ENCODE assay signal across 12 cellular contexts in the genomic region with DNA sequence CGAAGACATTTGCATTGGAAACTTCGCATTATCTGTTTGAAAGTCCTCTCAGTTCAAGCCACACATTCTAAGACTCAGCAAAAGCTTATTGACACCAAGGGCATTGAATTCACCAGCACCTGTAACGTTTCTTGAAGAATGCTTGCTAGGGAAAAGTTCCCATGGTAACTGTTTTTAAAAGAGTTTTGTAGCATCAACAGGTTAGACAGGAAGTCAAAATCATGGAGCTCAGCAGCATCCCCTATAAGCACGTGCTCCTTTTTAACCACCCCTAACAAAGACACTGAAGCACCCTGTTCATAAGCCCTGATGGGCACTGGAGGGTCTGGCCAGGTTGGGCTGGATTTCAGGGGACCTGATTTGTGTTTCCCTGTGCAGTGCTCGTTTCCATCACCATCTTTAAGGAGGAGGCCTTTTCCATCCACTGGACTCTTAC.
A peak's percentile ranks its signal among the peaks of the same experiment; 100 is the strongest.
DNase-seq lines count a peak whose midpoint lies in the region; ATAC-seq lines count a peak whose summit lies in the region.
"Had no signal": no experiment of that assay in that cellular context is flagged by ENCODE, and none has a peak within 500 bp of the region (broad histone marks: within the 10 kb centered on the region; RNA-seq: fewer than 3 reads in every experiment).

No MANE protein-coding gene starts in this region.

- H3K27ac ChIP-seq in angular gyrus (ENCODE audit: low read depth, low read length): peak overlapping the region; percentile 76
- no peak overlapping the region for H3K27ac ChIP-seq in neuronal stem cell (replicated peaks; ENCODE audit: low read length)
- H3K27ac ChIP-seq: thoracic aorta had no signal

- no peak overlapping the region for H2BK120ac ChIP-seq in neuronal stem cell (ENCODE audit: low read depth, low read length)

- no peak overlapping the region for H3K23ac ChIP-seq in neuronal stem cell (ENCODE audit: low read depth, low read length, poor library complexity)

- no CpG with 5 or more reads among the region's 5 CpGs for WGBS in neuronal stem cell (ENCODE audit: extremely low coverage in 2 of 2, insufficient read length in 2 of 2, insufficient replicate concordance in 1 of 2), 2 donors

- no peak overlapping the region for H4K8ac ChIP-seq in neuronal stem cell (ENCODE audit: low read depth, low read length)

- no peak overlapping the region for H3K18ac ChIP-seq in neuronal stem cell (ENCODE audit: low read length)

- no peaks in the 10 kb centered on the region for H3K27me3 ChIP-seq in neuronal stem cell (ENCODE audit: control insufficient read depth in 3 of 3, insufficient read depth in 3 of 3, low read depth in 1 of 3, low read length in 3 of 3)

- ATAC-seq in GM18502 (IDR thresholded peaks at IDR 0.05; ENCODE audit: poor library complexity, unreplicated experiment) (peak; percentile 16), HG02610 (IDR thresholded peaks at IDR 0.05; ENCODE audit: unreplicated experiment) (peak; percentile 23), HG03571 (IDR thresholded peaks at IDR 0.05; ENCODE audit: unreplicated experiment) (no peak), HG03025 (IDR thresholded peaks at IDR 0.05; ENCODE audit: low FRiP score, unreplicated experiment) (no peak)

- H2BK12ac ChIP-seq in neuronal stem cell (ENCODE audit: low read length): no peak overlapping the region

- H3K9ac ChIP-seq in neuronal stem cell (ENCODE audit: low read depth, low read length, poor library complexity): no peak overlapping the region

- no peak overlapping the region for H2BK15ac ChIP-seq in neuronal stem cell (ENCODE audit: low read length)

- peaks cover 2 to 18% of the 10 kb centered on the region in 2 donors for H3K4me1 ChIP-seq in neuronal stem cell (ENCODE audit: control insufficient read depth in 2 of 2, insufficient read depth in 1 of 2, low read depth in 1 of 2, low read length in 2 of 2)

- H3K4me3 ChIP-seq in neuronal stem cell (ENCODE audit: low read length in 2 of 2): no peak overlapping the region
- H3K4me3 ChIP-seq: thoracic aorta had no signal

- no peaks in the 10 kb centered on the region for H3K79me1 ChIP-seq in neuronal stem cell (ENCODE audit: low read depth, low read length)

- no peak overlapping the region for H3K4ac ChIP-seq in neuronal stem cell (ENCODE audit: low read length)

- H2AK5ac ChIP-seq in neuronal stem cell (ENCODE audit: low read depth, low read length): no peak overlapping the region

- no peaks in the 10 kb centered on the region for H3K9me3 ChIP-seq in neuronal stem cell (replicated peaks in 1 of 2; ENCODE audit: control insufficient read depth in 2 of 2, insufficient read depth in 1 of 2, low read depth in 1 of 2, low read length in 2 of 2)
- H3K9me3 ChIP-seq: thoracic aorta had no signal

- no peak overlapping the region for H3K14ac ChIP-seq in neuronal stem cell (ENCODE audit: low read length)

- H2AFZ ChIP-seq in neuronal stem cell (ENCODE audit: low read length): peak overlapping the region; percentile 3

- no peak overlapping the region for H3K4me2 ChIP-seq in neuronal stem cell (ENCODE audit: insufficient read depth, low read length, poor library complexity, severe bottlenecking)

- DNase-seq in neuronal stem cell (ENCODE audit: low spot score) (no peak), GDM1 (lab: John Stamatoyannopoulos, UW) (no peak), Ammon's horn (ENCODE audit: low spot score) (no peak)
- DNase-seq: COR-L47, islet precursor cell, NCI-H2081 had no signal

- no peak overlapping the region for H4K91ac ChIP-seq in neuronal stem cell (ENCODE audit: low read depth, low read length, poor library complexity)

- H2BK5ac ChIP-seq in neuronal stem cell (ENCODE audit: low read length): no peak overlapping the region

- H3K36me3 ChIP-seq in neuronal stem cell (replicated peaks in 1 of 2; ENCODE audit: control insufficient read depth in 2 of 2, insufficient read depth in 2 of 2, low read length in 2 of 2): no peaks in the 10 kb centered on the region

Comparison
In these comparisons a context has a peak if more than half of its experiments do, and no peak if none do; other contexts are left out.
1. ATAC-seq: peak in GM18502 (single experiment) and HG02610 (single experiment); none in HG03571 (single experiment) and HG03025 (single experiment).